In genomic region chr6:193773-194310, GRCh38 we compare ENCODE assay signal across 8 cellular contexts.
DNase-seq lines count a peak whose midpoint lies in the region; ATAC-seq and TF ChIP-seq lines count a peak whose summit lies in the region.

No MANE protein-coding gene starts in this region.

- H3K4me3 Mint-ChIP-seq in activated naive CD8-positive, alpha-beta T cell treated with anti-CD3 and anti-CD28 coated beads for 36 hours = peak overlapping the region; percentile 33
- no peak overlapping the region for H3K4me3 Mint-ChIP-seq in CD14-positive monocyte

- peak overlapping the region; percentile 95 for H3K27ac Mint-ChIP-seq in activated naive CD8-positive, alpha-beta T cell treated with anti-CD3 and anti-CD28 coated beads for 36 hours
- H3K27ac Mint-ChIP-seq in CD14-positive monocyte = no peak overlapping the region

- ATAC-seq in GM18907 (IDR thresholded peaks at IDR 0.05; ENCODE audit: unreplicated experiment) (peak; percentile 34), HG02623 (IDR thresholded peaks at IDR 0.05; ENCODE audit: unreplicated experiment) (no peak)

- H3K36me3 Mint-ChIP-seq in activated naive CD8-positive, alpha-beta T cell treated with anti-CD3 and anti-CD28 coated beads for 36 hours = peaks cover 2% of the 10 kb centered on the region
- no peaks in the 10 kb centered on the region for H3K36me3 Mint-ChIP-seq in CD14-positive monocyte

- TF ChIP-seq CTCF in CD14-positive monocyte (IDR thresholded peaks at IDR 0.05) = no peak

- H3K27me3 Mint-ChIP-seq in activated naive CD8-positive, alpha-beta T cell treated with anti-CD3 and anti-CD28 coated beads for 36 hours = no peaks in the 10 kb centered on the region
- H3K27me3 Mint-ChIP-seq in CD14-positive monocyte (ENCODE audit: low read depth in 3 of 3) = peaks cover 5 to 13% (median 12%) of the 10 kb centered on the region in 3 donors

- peaks cover 17% of the 10 kb centered on the region for H3K9me3 Mint-ChIP-seq in activated naive CD8-positive, alpha-beta T cell treated with anti-CD3 and anti-CD28 coated beads for 36 hours
- H3K9me3 Mint-ChIP-seq in CD14-positive monocyte = peaks cover 0 to 2% (median 0%) of the 10 kb centered on the region in 7 donors

- intact Hi-C loops in CD14-positive monocyte (cut with micrococcal nuclease) (loop anchor here in 1 of 2 donors (5.0 kb wide), 1 partner anchor 208 kb away; no protein-coding TSS in a partner anchor), cardiac septum (cut with DNase I) (no loop called here)

- peak; percentile 37 for DNase-seq in A172 (ENCODE audit: low spot score)
- DNase-seq in NCI-H82 treated with DMSO at 0.1 percent for 48 hours (lab: John Stamatoyannopoulos, UW; ENCODE audit: unreplicated experiment) = peak; percentile 50
- peak; percentile 21 for DNase-seq in activated naive CD8-positive, alpha-beta T cell treated with anti-CD3 and anti-CD28 coated beads for 36 hours
- no peak for DNase-seq in NCI-H226
- no peak for DNase-seq in CD14-positive monocyte (ENCODE audit: low spot score)
- no peak for DNase-seq in cardiac septum (ENCODE audit: low spot score)

- H3K4me1 Mint-ChIP-seq in activated naive CD8-positive, alpha-beta T cell treated with anti-CD3 and anti-CD28 coated beads for 36 hours = peaks cover 57% of the 10 kb centered on the region
- peaks cover 11% of the 10 kb centered on the region for H3K4me1 Mint-ChIP-seq in CD14-positive monocyte

Comparison
In these comparisons a context has a peak if more than half of its experiments do, and no peak if none do; other contexts are left out.
1. DNase-seq: peak in A172 (single experiment), NCI-H82 treated with DMSO at 0.1 percent for 48 hours (single experiment) and activated naive CD8-positive, alpha-beta T cell treated with anti-CD3 and anti-CD28 coated beads for 36 hours (single experiment); none in NCI-H226 (single experiment), CD14-positive monocyte (single experiment) and cardiac septum (single experiment).